In genomic region chr16:10181196-10182162, GRCh38 we compare ENCODE assay signal across 8 cellular contexts. TPM values are rescaled to one million over a fixed set of nuclear protein-coding genes. Genes with fewer than 3 reads are reported as not detected.
DNase-seq lines count a peak whose midpoint lies in the region; ATAC-seq, FAIRE-seq and TF ChIP-seq lines count a peak whose summit lies in the region.

No MANE protein-coding gene starts in this region.

- peak; percentile 75 for TF ChIP-seq CTCF in D721Med (IDR thresholded peaks at IDR 0.05; ENCODE audit: insufficient read depth, missing control alignments)

- peak; percentile 84 for DNase-seq in D721Med (ENCODE audit: insufficient read length, low spot score)
- peak; percentile 45 for DNase-seq in NCI-H226
- peak in 51 of 56 donors; percentile 13 to 86 (median 54) for DNase-seq in amygdala (lab: John Stamatoyannopoulos, UW)
- peak; percentile 73 for DNase-seq in left ventricle myocardium superior
- peak; percentile 65 for DNase-seq in pons (ENCODE audit: low spot score)
- DNase-seq in effector CD4-positive, alpha-beta T cell: no peak

- intact Hi-C loops in left ventricle myocardium superior (cut with micrococcal nuclease): no loop called here

- ATAC-seq in GM21390 (IDR thresholded peaks at IDR 0.05; ENCODE audit: unreplicated experiment): peak; percentile 72
- peak; percentile 95 for ATAC-seq in left ventricle myocardium superior
- no peak for ATAC-seq in GM18867 (IDR thresholded peaks at IDR 0.05; ENCODE audit: unreplicated experiment)

- FAIRE-seq in D721Med (lab: Jason Lieb, UNC): no peak

RNA-seq across cellular contexts. Expression of gene GRIN2A, which starts 0.7 kb away (rescaled TPM):
- total RNA-seq in left ventricle myocardium superior: 3.6 TPM
